10 cellular contexts compared by ENCODE assay signal in genomic region chr17:77422104-77422782, GRCh38.
DNase-seq lines count a peak whose midpoint lies in the region; ATAC-seq and TF ChIP-seq lines count a peak whose summit lies in the region.
"Had no signal": no experiment of that assay in that cellular context is flagged by ENCODE, and none has a peak within 500 bp of the region (broad histone marks: within the 10 kb centered on the region; RNA-seq: fewer than 3 reads in every experiment).

No MANE protein-coding gene starts in this region.

- peaks cover 88% of the 10 kb centered on the region for H3K79me2 ChIP-seq in DND-41 (ENCODE audit: insufficient read depth, low read length)
- H3K79me2 ChIP-seq in hepatocyte = peaks cover 90% of the 10 kb centered on the region

- H2AFZ ChIP-seq in DND-41 (ENCODE audit: low read depth, low read length) (no peak overlapping the region), hepatocyte (no peak overlapping the region)

- DNase-seq in DND-41 = no peak
- DNase-seq in T-helper 17 cell = no peak
- no peak for DNase-seq in hepatocyte (ENCODE audit: low spot score)
- no peak for DNase-seq in SKM-1 treated with dmso at 0.1 percent for 144 hours (lab: John Stamatoyannopoulos, UW; ENCODE audit: unreplicated experiment)
- no peak for DNase-seq in HuH-7.5 (ENCODE audit: low spot score)
- DNase-seq in occipital lobe (lab: John Stamatoyannopoulos, UW) = no peak
- DNase-seq: activated naive CD8-positive, alpha-beta T cell treated with anti-CD3 and anti-CD28 coated beads, Interleukin-2, amount 10 ng/mL, durations not matched to agents 7 days and 5 days; NCI-H526 treated with DMSO at 0.1 percent for 48 hours had no signal

- TF ChIP-seq CTCF in DND-41 (IDR thresholded peaks at IDR 0.05; ENCODE audit: borderline replicate concordance, extremely low read depth, low read length, poor library complexity, severe bottlenecking) = no peak
- TF ChIP-seq CTCF in hepatocyte (IDR thresholded peaks at IDR 0.05; ENCODE audit: poor library complexity) = no peak

- peak overlapping the region; percentile 53 for H3K4me2 ChIP-seq in DND-41 (ENCODE audit: insufficient read depth, low read length)
- H3K4me2 ChIP-seq in hepatocyte = peak overlapping the region; percentile 50

- H3K27me3 ChIP-seq in DND-41 (ENCODE audit: insufficient read depth, low read length, poor library complexity) = no peaks in the 10 kb centered on the region
- H3K27me3 ChIP-seq in hepatocyte = no peaks in the 10 kb centered on the region
- no peaks in the 10 kb centered on the region for H3K27me3 ChIP-seq in skeletal muscle tissue (ENCODE audit: control insufficient read depth in 3 of 3, insufficient read depth in 3 of 3, low read length in 3 of 3)

- H3K9ac ChIP-seq in DND-41 (ENCODE audit: low read depth, low read length) (peak overlapping the region; percentile 51), skeletal muscle tissue (ENCODE audit: low read depth in 1 of 3, low read length in 3 of 3) (peak overlapping the region; percentile 43 to 69 (median 56))

- no peaks in the 10 kb centered on the region for H3K9me2 ChIP-seq in hepatocyte (replicated peaks; ENCODE audit: insufficient read depth)

- H4K20me1 ChIP-seq in DND-41 (ENCODE audit: insufficient read depth, low read length) (no peaks in the 10 kb centered on the region), hepatocyte (ENCODE audit: insufficient read depth, poor library complexity, severe bottlenecking) (peaks cover 61% of the 10 kb centered on the region)

- WGBS in hepatocyte (ENCODE audit: low lambda C conversion rate, missing lambda C conversion rate) = 92% methylated on average over 13 of the region's 18 CpGs

- H3K9me3 ChIP-seq in DND-41 (ENCODE audit: insufficient read depth, low read length, severe bottlenecking) (no peaks in the 10 kb centered on the region), T-helper 17 cell (ENCODE audit: control insufficient read depth, low read length, poor library complexity, severe bottlenecking) (no peaks in the 10 kb centered on the region), hepatocyte (ENCODE audit: low read depth) (no peaks in the 10 kb centered on the region), skeletal muscle tissue (ENCODE audit: control insufficient read depth in 3 of 3, low read length in 3 of 3) (no peaks in the 10 kb centered on the region)

- H3K36me3 ChIP-seq in DND-41 (ENCODE audit: insufficient read depth, low read length) = peaks cover 20% of the 10 kb centered on the region; the same call in 1 of the 2 replicates
- H3K36me3 ChIP-seq in hepatocyte (replicated peaks; ENCODE audit: insufficient read depth, low read depth) = no peaks in the 10 kb centered on the region
- H3K36me3 ChIP-seq in skeletal muscle tissue (ENCODE audit: control insufficient read depth in 3 of 3, insufficient read depth in 3 of 3, low read length in 3 of 3) = peaks cover 0 to 2% (median 0%) of the 10 kb centered on the region in 3 donors

- peaks cover 41% of the 10 kb centered on the region for H3K4me1 Mint-ChIP-seq in T-helper 17 cell

- no peaks in the 10 kb centered on the region for H3K27me3 Mint-ChIP-seq in T-helper 17 cell
- H3K27me3 Mint-ChIP-seq: activated naive CD8-positive, alpha-beta T cell treated with anti-CD3 and anti-CD28 coated beads, Interleukin-2, amount 10 ng/mL, durations not matched to agents 7 days and 5 days had no signal

- peak overlapping the region; percentile 92 for H3K27ac Mint-ChIP-seq in T-helper 17 cell

- H3K4me3 ChIP-seq in DND-41 (ENCODE audit: low read depth in 1 of 2, low read length in 2 of 2) (no peak overlapping the region), hepatocyte (no peak overlapping the region), skeletal muscle tissue (ENCODE audit: low read length in 3 of 3) (no peak overlapping the region)

- H3K4me1 ChIP-seq in DND-41 (ENCODE audit: insufficient read depth, low read length) (peaks cover 63% of the 10 kb centered on the region), hepatocyte (ENCODE audit: insufficient read depth) (peaks cover 74% of the 10 kb centered on the region), skeletal muscle tissue (ENCODE audit: control insufficient read depth in 3 of 3, insufficient read depth in 3 of 3, low read length in 3 of 3) (peaks cover 70 to 79% (median 77%) of the 10 kb centered on the region in 3 donors)

- H3K36me3 Mint-ChIP-seq in T-helper 17 cell (ENCODE audit: low read depth) = no peaks in the 10 kb centered on the region

- H3K4me3 Mint-ChIP-seq in T-helper 17 cell = no peak overlapping the region

- H3K27ac ChIP-seq in DND-41 (ENCODE audit: low read length) (peak overlapping the region; percentile 98), hepatocyte (peak overlapping the region; percentile 86), skeletal muscle tissue (ENCODE audit: low read depth, low read length) (peak overlapping the region; percentile 96)

- ATAC-seq in DND-41 (ENCODE audit: insufficient read depth, low read depth) (no peak), T-helper 17 cell (no peak), GM19397 (IDR thresholded peaks at IDR 0.05; ENCODE audit: unreplicated experiment) (no peak)
